In the genomic region with DNA sequence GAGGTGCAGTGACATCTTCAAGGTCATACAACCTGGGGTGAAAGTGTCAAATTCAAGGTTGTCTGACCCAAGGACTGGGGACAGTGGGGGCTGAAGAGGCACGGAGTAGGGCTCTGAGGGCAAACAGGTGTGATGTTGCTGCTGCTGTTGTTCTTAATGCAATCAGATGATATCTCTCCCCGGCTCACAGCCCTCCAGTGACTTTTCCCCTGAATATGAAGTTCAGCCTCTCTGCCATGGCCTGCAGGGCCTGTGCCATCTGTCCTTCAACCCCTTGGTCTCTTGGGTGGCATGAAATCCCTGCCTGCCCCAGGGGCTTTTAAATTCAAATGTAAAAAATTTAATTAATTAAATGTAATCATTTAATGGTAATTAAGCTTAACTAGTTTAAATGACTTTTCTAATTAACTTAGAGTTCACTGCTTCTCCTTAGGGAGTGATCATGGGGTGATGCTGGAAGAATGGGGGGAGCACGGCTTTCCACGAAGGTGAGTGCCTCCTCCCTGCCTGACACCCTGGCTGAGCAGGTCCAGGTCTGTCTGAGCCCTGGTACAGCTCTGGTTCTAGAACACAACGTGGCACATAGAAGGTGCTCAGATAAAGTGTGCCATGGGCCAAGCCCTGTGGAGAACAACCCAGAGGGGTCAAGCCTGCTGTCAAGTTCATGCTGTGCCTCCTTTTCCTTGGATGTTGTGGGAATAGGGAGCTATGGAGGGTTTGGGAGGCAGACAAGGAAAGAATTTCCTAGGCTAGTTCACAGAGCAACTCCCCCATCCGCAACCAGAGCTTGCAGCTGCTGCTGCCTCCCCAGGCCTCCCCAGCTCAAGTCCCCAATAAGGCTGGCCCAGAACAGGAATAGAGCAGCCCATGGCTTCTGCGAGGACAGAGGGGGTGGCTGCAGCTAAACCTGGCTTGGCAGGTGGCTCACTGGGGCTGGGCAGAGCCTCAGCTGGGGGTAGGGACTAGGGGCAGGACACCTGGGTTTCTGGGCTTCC, we compare ENCODE assay signal across 6 cellular contexts.
A peak's percentile ranks its signal among the peaks of the same experiment; 100 is the strongest.
DNase-seq lines count a peak whose midpoint lies in the region; ATAC-seq and TF ChIP-seq lines count a peak whose summit lies in the region.
"Not testable (repeated sequence)": the region's sequence is repeated elsewhere in the genome, so short reads cannot be mapped to it uniquely, and the experiment has no call there.

No MANE protein-coding gene starts in this region.

- not testable (repeated sequence) for H3K27me3 Mint-ChIP-seq in osteocyte (ENCODE audit: unreplicated experiment)

- not testable (repeated sequence) for TF ChIP-seq POLR2A in esophagus muscularis mucosa (IDR thresholded peaks at IDR 0.05; ENCODE audit: low read depth)

- H3K4me3 ChIP-seq in BLaER1 treated with 17β-estradiol and CSF1 and Interleukin-3, amounts not matched to agents 10 nM and 100 nM; Karpas-422 (ENCODE audit: low read length); esophagus muscularis mucosa; lung; upper lobe of right lung: not testable (repeated sequence)

- DNase-seq in Karpas-422: not testable (repeated sequence)
- DNase-seq in esophagus muscularis mucosa (ENCODE audit: extremely low spot score) (peak; percentile 85), lung (ENCODE audit: low spot score) (peak; percentile 26), osteocyte (ENCODE audit: extremely low spot score, unreplicated experiment) (peak; percentile 76), upper lobe of right lung (peak; percentile 36)

- not testable (repeated sequence) for TF ChIP-seq CTCF in esophagus muscularis mucosa (IDR thresholded peaks at IDR 0.05); lung (IDR thresholded peaks at IDR 0.05; ENCODE audit: control extremely low read depth, extremely low read depth); osteocyte (IDR thresholded peaks at IDR 0.05); upper lobe of right lung (IDR thresholded peaks at IDR 0.05)

- not testable (repeated sequence) for H3K27me3 ChIP-seq in BLaER1 treated with 17β-estradiol and CSF1 and Interleukin-3, amounts not matched to agents 10 nM and 100 nM; Karpas-422 (ENCODE audit: low read length); esophagus muscularis mucosa; lung (ENCODE audit: control insufficient read depth, insufficient read depth); upper lobe of right lung

- not testable (repeated sequence) for H3K4me3 Mint-ChIP-seq in osteocyte (ENCODE audit: unreplicated experiment)

- whole genome bisulfite sequencing in esophagus muscularis mucosa: 58% methylated on average over 6 of the region's 7 CpGs
- WGBS in lung, 2 donors: 63 to 78% methylated on average over 7 of the region's 7 CpGs

- H3K9me3 Mint-ChIP-seq in osteocyte (ENCODE audit: unreplicated experiment): peaks cover 14% of the 10 kb centered on the region

- H3K27ac Mint-ChIP-seq in osteocyte (ENCODE audit: unreplicated experiment): not testable (repeated sequence)

- intact Hi-C loops in esophagus muscularis mucosa (cut with DNase I); upper lobe of right lung (cut with DNase I): not testable (repeated sequence)

- H3K4me2 ChIP-seq in BLaER1 treated with 17β-estradiol and CSF1 and Interleukin-3, amounts not matched to agents 10 nM and 100 nM: peak overlapping the region in 8 of 11 experiments; percentile 41 to 88 (median 76); a peak in 14 of 22 replicates
- peak overlapping the region; percentile 32 for H3K4me2 ChIP-seq in Karpas-422 (ENCODE audit: low read depth, low read length, poor library complexity, severe bottlenecking)

- TF ChIP-seq EP300 in esophagus muscularis mucosa (IDR thresholded peaks at IDR 0.05): not testable (repeated sequence)

- H3K9me3 ChIP-seq in BLaER1 treated with 17β-estradiol and CSF1 and Interleukin-3, amounts not matched to agents 10 nM and 100 nM (replicated peaks in 1 of 11); Karpas-422 (ENCODE audit: low read length); esophagus muscularis mucosa; lung (ENCODE audit: control insufficient read depth in 2 of 2, insufficient read depth in 1 of 2, low read length in 1 of 2); upper lobe of right lung: not testable (repeated sequence)

- not testable (repeated sequence) for H3K36me3 Mint-ChIP-seq in osteocyte (ENCODE audit: unreplicated experiment)

- H3K9ac ChIP-seq in BLaER1 treated with 17β-estradiol and CSF1 and Interleukin-3, amounts not matched to agents 10 nM and 100 nM; Karpas-422 (ENCODE audit: low read length): not testable (repeated sequence)

- not testable (repeated sequence) for H4K20me1 ChIP-seq in BLaER1 treated with 17β-estradiol and CSF1 and Interleukin-3, amounts not matched to agents 10 nM and 100 nM; Karpas-422 (ENCODE audit: insufficient read depth, low read depth, low read length)

- not testable (repeated sequence) for ATAC-seq in lung (ENCODE audit: insufficient read depth, low FRiP score); upper lobe of right lung

- not testable (repeated sequence) for H3K79me2 ChIP-seq in Karpas-422 (ENCODE audit: low read length)

- H3K4me1 Mint-ChIP-seq in osteocyte (ENCODE audit: unreplicated experiment): not testable (repeated sequence)

- not testable (repeated sequence) for H3K9me2 ChIP-seq in Karpas-422 (replicated peaks; ENCODE audit: insufficient read depth, low read length)

- not testable (repeated sequence) for H2AFZ ChIP-seq in Karpas-422 (ENCODE audit: low read length)

- peaks cover 0 to 62% (median 31%) of the 10 kb centered on the region in 10 experiments; a peak in 17 of 20 replicates for H3K4me1 ChIP-seq in BLaER1 treated with 17β-estradiol and CSF1 and Interleukin-3, amounts not matched to agents 10 nM and 100 nM
- peaks cover 41% of the 10 kb centered on the region for H3K4me1 ChIP-seq in Karpas-422 (ENCODE audit: low read length)
- H3K4me1 ChIP-seq in esophagus muscularis mucosa; lung (ENCODE audit: control insufficient read depth in 2 of 2, insufficient read depth in 2 of 2, low read length in 2 of 2); upper lobe of right lung: not testable (repeated sequence)

- not testable (repeated sequence) for H3K36me3 ChIP-seq in BLaER1 treated with 17β-estradiol and CSF1 and Interleukin-3, amounts not matched to agents 10 nM and 100 nM; Karpas-422 (ENCODE audit: insufficient read depth, low read length); esophagus muscularis mucosa; lung (ENCODE audit: control insufficient read depth in 2 of 2, insufficient read depth in 2 of 2, low read length in 2 of 2); upper lobe of right lung

- peak overlapping the region in 2 of 11 experiments; percentile 17 to 42; a peak in 2 of 22 replicates for H3K27ac ChIP-seq in BLaER1 treated with 17β-estradiol and CSF1 and Interleukin-3, amounts not matched to agents 10 nM and 100 nM
- H3K27ac ChIP-seq in Karpas-422 (ENCODE audit: low read length): peak overlapping the region; percentile 68
- H3K27ac ChIP-seq in esophagus muscularis mucosa (replicated peaks in 1 of 4); lung (ENCODE audit: low read depth in 1 of 2, low read length in 1 of 2); upper lobe of right lung: not testable (repeated sequence)
